In the genomic region with DNA sequence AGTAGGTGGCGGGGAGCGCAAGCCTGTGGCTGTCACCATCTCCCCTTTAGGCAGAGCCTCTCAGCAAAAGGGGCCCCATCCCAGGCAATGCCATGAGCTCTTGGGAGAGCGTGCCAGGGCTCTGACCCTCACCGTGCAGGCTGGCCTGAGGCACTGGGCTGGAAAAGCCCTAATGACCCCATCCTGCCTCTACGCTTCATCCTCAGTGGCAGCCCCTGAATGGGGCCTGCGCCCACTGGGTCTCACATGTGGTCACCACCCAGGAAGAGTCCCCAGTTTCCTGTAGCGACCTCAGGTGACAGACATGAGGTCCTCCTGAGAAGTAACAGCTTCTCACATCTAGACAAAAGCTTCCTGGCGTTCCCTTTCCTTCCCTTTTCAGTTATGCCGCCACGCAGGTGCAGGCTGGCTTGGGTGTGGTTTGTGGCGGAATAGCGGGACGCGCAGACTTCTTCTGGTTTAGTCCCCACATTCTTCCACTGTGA, we compare ENCODE assay signal across 1 cellular context.
TF ChIP-seq lines count a peak whose summit lies in the region.

No MANE protein-coding gene starts in this region.

TF ChIP-seq in HepG2, 621 proteins besides CTCF, POLR2A, EP300 and RAD21:
- TF ChIP-seq AGO2 (optimal IDR thresholded peaks at IDR 0.05; ENCODE audit: low read depth, low read length), result peak; percentile 24
- TF ChIP-seq U2AF1 (optimal IDR thresholded peaks at IDR 0.05; ENCODE audit: low read depth, low read length), result no peak
TF ChIP-seq in HepG2: peak in this region for 1.
